Comparison of ENCODE assay signal across 22 cellular contexts in genomic region chr1:63888984-63889383, GRCh38.
DNase-seq lines count a peak whose midpoint lies in the region; ATAC-seq and TF ChIP-seq lines count a peak whose summit lies in the region.
"Had no signal": no experiment of that assay in that cellular context is flagged by ENCODE, and none has a peak within 500 bp of the region (broad histone marks: within the 10 kb centered on the region; RNA-seq: fewer than 3 reads in every experiment).

No MANE protein-coding gene starts in this region.

- no TSS peak for BruUV-seq in IMR-90 (replicated peaks; lab: Mats Ljungman, UMichigan)

- no CpG with 5 or more reads among the region's 1 CpG for WGBS in IMR-90 (ENCODE audit: extremely low coverage in 2 of 2, insufficient read length in 1 of 2), 2 experiments

- H3K4me2 ChIP-seq in IMR-90 (ENCODE audit: low read depth, low read length) (peak overlapping the region; percentile 26; the same call in 1 of the 2 replicates), fibroblast of lung (ENCODE audit: extremely low read depth, insufficient read depth, low read length) (no peak overlapping the region), osteoblast (ENCODE audit: insufficient read depth, low read length) (no peak overlapping the region)

- intact Hi-C loops in IMR-90 (cut with micrococcal nuclease), result no loop called here

- no peaks in the 10 kb centered on the region for H3K9me3 ChIP-seq in IMR-90 (ENCODE audit: control insufficient read depth, insufficient read depth, low read length)
- H3K9me3 ChIP-seq in fibroblast of lung (ENCODE audit: control insufficient read depth, insufficient read depth, low read depth, low read length), result no peaks in the 10 kb centered on the region
- H3K9me3 ChIP-seq in osteoblast (ENCODE audit: low read depth, low read length), result no peaks in the 10 kb centered on the region
- H3K9me3 ChIP-seq: pancreas, right lobe of liver, thyroid gland had no signal

- H3K56ac ChIP-seq in IMR-90 (ENCODE audit: extremely low read depth, insufficient read depth, low read length), result no peak overlapping the region

- H3K4ac ChIP-seq in IMR-90 (ENCODE audit: low read depth, low read length), result peak overlapping the region; percentile 11; the same call in 1 of the 2 replicates

- no peak for TF ChIP-seq RAD21 in IMR-90 (IDR thresholded peaks at IDR 0.05; ENCODE audit: low read length)

- peak; percentile 71 for ATAC-seq in IMR-90 (ENCODE audit: low read depth)
- no peak for ATAC-seq in GM21825 (IDR thresholded peaks at IDR 0.05; ENCODE audit: unreplicated experiment)
- ATAC-seq: left cardiac atrium; natural killer cell; Panc1; pancreas; right lobe of liver; stimulated activated effector memory CD8-positive, alpha-beta T cell treated with anti-CD3 and anti-CD28 coated beads, Interleukin-12 subunit alpha, Interleukin-12 subunit beta, amount 100 ng/mL, for 72 hours; WTC11 had no signal

- H4K91ac ChIP-seq in IMR-90 (ENCODE audit: insufficient read depth, low read depth, low read length), result no peak overlapping the region

- H3K4me3 ChIP-seq in IMR-90 (ENCODE audit: insufficient read depth, low read depth, low read length), result no peak overlapping the region
- no peak overlapping the region for H3K4me3 ChIP-seq in fibroblast of lung (replicated peaks in 1 of 4; ENCODE audit: control extremely low read depth in 1 of 4, insufficient read depth in 1 of 4, low read depth in 3 of 4, low read length in 4 of 4)
- no peak overlapping the region for H3K4me3 ChIP-seq in osteoblast (ENCODE audit: insufficient read depth, low read length)
- H3K4me3 ChIP-seq: dorsolateral prefrontal cortex, pancreas, right lobe of liver, thyroid gland had no signal

- no peaks in the 10 kb centered on the region for H4K20me1 ChIP-seq in IMR-90 (ENCODE audit: insufficient read depth, low read length)
- no peaks in the 10 kb centered on the region for H4K20me1 ChIP-seq in fibroblast of lung (ENCODE audit: control insufficient read depth, extremely low read depth, insufficient read depth, low read length)
- peaks cover 15% of the 10 kb centered on the region for H4K20me1 ChIP-seq in osteoblast (ENCODE audit: insufficient read depth, low read length)

- POLR2A ChIA-PET in IMR-90 (lab: Charles Lee; ENCODE audit: unreplicated experiment), result no interaction called here

- CTCF ChIA-PET in IMR-90 (lab: Yijun Ruan, JAX), result interaction anchor here (0.6 kb wide), 1 partner anchor 23 kb away, joined by 4 read pairs; no protein-coding TSS in a partner anchor

- dilution Hi-C loops in IMR-90 (cut with HindIII; ENCODE audit: low sequenced_read_pairs, unreplicated experiment), result no loop called here

- no peaks in the 10 kb centered on the region for H3K79me2 ChIP-seq in fibroblast of lung (ENCODE audit: control insufficient read depth, insufficient read depth, low read length)
- H3K79me2 ChIP-seq in osteoblast (ENCODE audit: insufficient read depth, low read length), result peaks cover 72% of the 10 kb centered on the region

- H3K9ac ChIP-seq in IMR-90 (ENCODE audit: low read depth, low read length) (no peak overlapping the region), fibroblast of lung (ENCODE audit: insufficient read depth, low read length) (no peak overlapping the region)

- in situ Hi-C loops in IMR-90 (cut with MboI; ENCODE audit: low sequenced_read_pairs), result loop anchor here (10.0 kb wide), 1 partner anchor 64 kb away; no protein-coding TSS in a partner anchor

- no peak for TF ChIP-seq CTCF in IMR-90 (conservative IDR thresholded peaks at IDR 0.05; ENCODE audit: low read depth, low read length)
- no peak for TF ChIP-seq CTCF in fibroblast of lung (conservative IDR thresholded peaks at IDR 0.05 in 1 of 2, IDR thresholded peaks at IDR 0.05 in 1 of 2; ENCODE audit: low read depth in 1 of 2, low read length in 2 of 2)
- no peak for TF ChIP-seq CTCF in osteoblast (IDR thresholded peaks at IDR 0.05; ENCODE audit: extremely low read depth, low read depth, low read length)

- peak; percentile 20 for DNase-seq in CD1c-positive myeloid dendritic cell (ENCODE audit: extremely low spot score)
- peak; percentile 96 for DNase-seq in IMR-90
- DNase-seq in fibroblast of lung (ENCODE audit: low read depth in 2 of 2), result peak; percentile 34 to 88
- DNase-seq in osteoblast (ENCODE audit: insufficient read length, low spot score, missing footprints), result no peak
- no peak for DNase-seq in superior temporal gyrus (ENCODE audit: extremely low spot score)
- DNase-seq in stimulated activated CD4-positive, alpha-beta T cell treated with anti-CD3 and anti-CD28 coated beads, Interleukin-12 subunit alpha, Interleukin-12 subunit beta, amount 100 ng/mL, for 4 hours, result no peak
- DNase-seq: activated CD4-positive, alpha-beta T cell treated with anti-CD3 and anti-CD28 coated beads, Interleukin-2, amount 50 U/mL, for 4 hours; activated gamma-delta T cell; amniotic stem cell; dorsolateral prefrontal cortex; left cardiac atrium; MM.1S; natural killer cell; NCI-H1930; pancreas; right lobe of liver; thyroid gland had no signal

- peak overlapping the region; percentile 69 for H2BK5ac ChIP-seq in IMR-90 (ENCODE audit: low read depth, low read length, poor library complexity, severe bottlenecking)

- H3K36me3 ChIP-seq in IMR-90 (ENCODE audit: control insufficient read depth, insufficient read depth, low read length) (no peaks in the 10 kb centered on the region), fibroblast of lung (ENCODE audit: control insufficient read depth, insufficient read depth, low read length) (no peaks in the 10 kb centered on the region), osteoblast (ENCODE audit: insufficient read depth, low read length) (no peaks in the 10 kb centered on the region)
- H3K36me3 ChIP-seq: pancreas, right lobe of liver, thyroid gland had no signal

- H3K4me1 ChIP-seq in IMR-90 (ENCODE audit: control insufficient read depth, insufficient read depth, low read length), result peaks cover 10% of the 10 kb centered on the region
- H3K4me1 ChIP-seq in fibroblast of lung (ENCODE audit: control insufficient read depth, extremely low read depth, insufficient read depth, low read length), result peaks cover 3% of the 10 kb centered on the region
- H3K4me1 ChIP-seq in osteoblast (ENCODE audit: insufficient read depth, low read length), result peaks cover 22% of the 10 kb centered on the region
- H3K4me1 ChIP-seq: right lobe of liver had no signal

- H3K27ac ChIP-seq in IMR-90 (ENCODE audit: insufficient read depth, low read length) (no peak overlapping the region), fibroblast of lung (ENCODE audit: insufficient read depth, low read length) (peak overlapping the region; percentile 4), osteoblast (ENCODE audit: low read depth, low read length) (peak overlapping the region; percentile 57)
- H3K27ac ChIP-seq: dorsolateral prefrontal cortex, epithelial cell of prostate, pancreas, right lobe of liver, thyroid gland had no signal

- no peak for TF ChIP-seq POLR2A in IMR-90 (IDR thresholded peaks at IDR 0.05; ENCODE audit: low read depth, low read length)

- H3K18ac ChIP-seq in IMR-90 (ENCODE audit: low read depth, low read length), result peak overlapping the region; percentile 33; the same call in 1 of the 2 replicates

- peaks cover 6% of the 10 kb centered on the region; the same call in 1 of the 2 replicates for H3K9me1 ChIP-seq in IMR-90 (ENCODE audit: insufficient read depth, low read length)

- peak overlapping the region; percentile 53; the same call in 1 of the 2 replicates for H2BK20ac ChIP-seq in IMR-90 (ENCODE audit: low read depth, low read length)

- H4K8ac ChIP-seq in IMR-90 (ENCODE audit: low read depth in 2 of 2, low read length in 2 of 2), result peak overlapping the region in 1 of 2 experiments; percentile 56; a peak in 1 of 4 replicates

- H3K27me3 ChIP-seq in IMR-90 (ENCODE audit: control insufficient read depth, insufficient read depth, low read length) (no peaks in the 10 kb centered on the region), fibroblast of lung (ENCODE audit: control insufficient read depth, insufficient read depth, low read length) (no peaks in the 10 kb centered on the region), osteoblast (ENCODE audit: insufficient read depth, low read length) (no peaks in the 10 kb centered on the region)
- H3K27me3 ChIP-seq: dorsolateral prefrontal cortex, pancreas, right lobe of liver, thyroid gland had no signal

- no peak overlapping the region for H3K23ac ChIP-seq in IMR-90 (ENCODE audit: low read depth, low read length)

- no peaks in the 10 kb centered on the region; a peak in 1 of 4 replicates for H3K79me1 ChIP-seq in IMR-90 (ENCODE audit: low read depth in 1 of 2, low read length in 2 of 2)

- H3K14ac ChIP-seq in IMR-90 (replicated peaks; ENCODE audit: low read depth, low read length), result 0 out of 2 replicates have a peak overlapping the region, but pooled peaks have one; percentile 1

- H2AK9ac ChIP-seq in IMR-90 (replicated peaks; ENCODE audit: low read depth, low read length, poor library complexity), result no peak overlapping the region

- H2AFZ ChIP-seq in IMR-90 (replicated peaks; ENCODE audit: low read length, poor library complexity), result peak overlapping the region; percentile 19
- H2AFZ ChIP-seq in fibroblast of lung (ENCODE audit: low read length), result no peak overlapping the region
- H2AFZ ChIP-seq in osteoblast (ENCODE audit: low read length), result no peak overlapping the region

- no peak overlapping the region for H4K5ac ChIP-seq in IMR-90 (ENCODE audit: low read depth, low read length)

- no peak overlapping the region for H2BK15ac ChIP-seq in IMR-90 (ENCODE audit: low read depth, low read length)

- H2BK120ac ChIP-seq in IMR-90 (ENCODE audit: low read depth, low read length), result no peak overlapping the region

- H2AK5ac ChIP-seq in IMR-90 (ENCODE audit: low read depth, low read length), result no peak overlapping the region

TF ChIP-seq in IMR-90, 13 proteins besides CTCF, POLR2A, EP300 and RAD21 (continues in another document):
- no peak for TF ChIP-seq CEBPB (IDR thresholded peaks at IDR 0.05; ENCODE audit: low read depth, low read length)
- TF ChIP-seq RCOR1 (IDR thresholded peaks at IDR 0.05; ENCODE audit: insufficient replicate concordance, low read length), result no peak
- TF ChIP-seq RFX5 (IDR thresholded peaks at IDR 0.05; ENCODE audit: low read depth, low read length), result no peak
- no peak for TF ChIP-seq MXI1 (IDR thresholded peaks at IDR 0.05; ENCODE audit: borderline replicate concordance, low read depth, low read length)
- 0 out of 2 replicates have a peak, but pooled peaks have one; percentile 9 for TF ChIP-seq BHLHE40 (IDR thresholded peaks at IDR 0.05; ENCODE audit: low read depth, low read length)
- no peak for TF ChIP-seq USF2 (IDR thresholded peaks at IDR 0.05; ENCODE audit: low read depth, low read length)
- TF ChIP-seq FOS (IDR thresholded peaks at IDR 0.05; ENCODE audit: low read depth, low read length), result peak; percentile 64
- TF ChIP-seq MAFK (IDR thresholded peaks at IDR 0.05; ENCODE audit: low read depth, low read length), result no peak

Comparison
In these comparisons a context has a peak if more than half of its experiments do, and no peak if none do; other contexts are left out.
1. DNase-seq: peak in CD1c-positive myeloid dendritic cell (single experiment), IMR-90 (single experiment) and fibroblast of lung (2 of 2); none in osteoblast (single experiment), superior temporal gyrus (single experiment) and stimulated activated CD4-positive, alpha-beta T cell treated with anti-CD3 and anti-CD28 coated beads, Interleukin-12 subunit alpha, Interleukin-12 subunit beta, amount 100 ng/mL, for 4 hours (single experiment).